Comparison of ENCODE assay signal across 9 cellular contexts in genomic region chr9:134375430-134376385, GRCh38. TPM values are rescaled to one million over a fixed set of nuclear protein-coding genes. Genes with fewer than 3 reads are reported as not detected.
A peak's percentile ranks its signal among the peaks of the same experiment; 100 is the strongest.
DNase-seq lines count a peak whose midpoint lies in the region; ATAC-seq, FAIRE-seq and TF ChIP-seq lines count a peak whose summit lies in the region.
"Had no signal": no experiment of that assay in that cellular context is flagged by ENCODE, and none has a peak within 500 bp of the region (broad histone marks: within the 10 kb centered on the region; RNA-seq: fewer than 3 reads in every experiment).

No MANE protein-coding gene starts in this region.

- H3K27me3 ChIP-seq in mammary epithelial cell (ENCODE audit: insufficient read depth, low read length) = no peaks in the 10 kb centered on the region
- no peaks in the 10 kb centered on the region for H3K27me3 ChIP-seq in keratinocyte (ENCODE audit: control insufficient read depth, extremely low read depth, insufficient read depth, low read length)
- no peaks in the 10 kb centered on the region for H3K27me3 ChIP-seq in skeletal muscle tissue (ENCODE audit: control insufficient read depth in 3 of 3, insufficient read depth in 3 of 3, low read length in 3 of 3)

- in situ Hi-C loops in mammary epithelial cell (cut with MboI; ENCODE audit: low sequenced_read_pairs in 2 of 2) = no loop called here

- H3K9me3 ChIP-seq in mammary epithelial cell (replicated peaks; ENCODE audit: insufficient read depth, low read length) = no peaks in the 10 kb centered on the region
- H3K9me3 ChIP-seq in keratinocyte (ENCODE audit: control insufficient read depth, low read depth, low read length) = no peaks in the 10 kb centered on the region
- no peaks in the 10 kb centered on the region for H3K9me3 ChIP-seq in skeletal muscle tissue (ENCODE audit: control insufficient read depth in 3 of 3, low read length in 3 of 3)

- 21% methylated on average over 19 of the region's 38 CpGs for WGBS in mammary epithelial cell (ENCODE audit: low coverage, missing lambda C conversion rate)

- no peak for TF ChIP-seq POLR2A in H54 (IDR thresholded peaks at IDR 0.05; ENCODE audit: low read depth, low read length)

- H3K4me3 ChIP-seq in mammary epithelial cell (replicated peaks in 1 of 3; ENCODE audit: insufficient read depth in 1 of 3, low read depth in 2 of 3, low read length in 3 of 3) = no peak overlapping the region
- peak overlapping the region in 1 of 3 experiments; percentile 38 for H3K4me3 ChIP-seq in keratinocyte (ENCODE audit: control insufficient read depth in 2 of 3, extremely low read depth in 1 of 3, insufficient read depth in 2 of 3, low read depth in 1 of 3, low read length in 3 of 3)
- H3K4me3 ChIP-seq in skeletal muscle tissue (ENCODE audit: low read length in 3 of 3) = peak overlapping the region; percentile 50 to 68 (median 59)

- H3K36me3 ChIP-seq in mammary epithelial cell (ENCODE audit: insufficient read depth, low read length) (no peaks in the 10 kb centered on the region), keratinocyte (ENCODE audit: control insufficient read depth in 2 of 2, extremely low read depth in 1 of 2, insufficient read depth in 2 of 2, low read length in 2 of 2) (no peaks in the 10 kb centered on the region), skeletal muscle tissue (ENCODE audit: control insufficient read depth in 3 of 3, insufficient read depth in 3 of 3, low read length in 3 of 3) (no peaks in the 10 kb centered on the region)

- FAIRE-seq in keratinocyte (lab: Jason Lieb, UNC) = no peak
- no peak for FAIRE-seq in H54 (lab: Jason Lieb, UNC)

- H3K27ac ChIP-seq in mammary epithelial cell (ENCODE audit: insufficient read depth, low read depth, low read length) (peak overlapping the region; percentile 31), keratinocyte (ENCODE audit: control insufficient read depth, insufficient read depth, low read length) (peak overlapping the region; percentile 74), skeletal muscle tissue (ENCODE audit: low read depth, low read length) (peak overlapping the region; percentile 97)

- no peak for TF ChIP-seq CTCF in mammary epithelial cell (conservative IDR thresholded peaks at IDR 0.05 in 1 of 2, IDR thresholded peaks at IDR 0.05 in 1 of 2; ENCODE audit: extremely low read depth in 1 of 2, insufficient read depth in 1 of 2, low read depth in 1 of 2, low read length in 2 of 2)
- TF ChIP-seq CTCF in keratinocyte (optimal IDR thresholded peaks at IDR 0.05 in 1 of 3, IDR thresholded peaks at IDR 0.05 in 1 of 3, conservative IDR thresholded peaks at IDR 0.05 in 1 of 3; ENCODE audit: extremely low read depth in 1 of 3, insufficient read depth in 2 of 3, low read length in 3 of 3) = no peak

- H3K9me1 ChIP-seq in keratinocyte (ENCODE audit: control insufficient read depth, extremely low read depth, insufficient read depth, low read length) = no peaks in the 10 kb centered on the region

- no TSS peak for BruUV-seq in mammary epithelial cell (replicated peaks; lab: Mats Ljungman, UMichigan)

- ATAC-seq in HG02623 (IDR thresholded peaks at IDR 0.05; ENCODE audit: unreplicated experiment) = no peak
- ATAC-seq: left colon had no signal

- dilution Hi-C loops in mammary epithelial cell (cut with HindIII; ENCODE audit: low sequenced_read_pairs) = no loop called here
- dilution Hi-C loops in keratinocyte (cut with MboI; ENCODE audit: extremely low pct_ligation_motif_present, low sequenced_read_pairs) = no loop called here

- H3K9ac ChIP-seq in mammary epithelial cell (ENCODE audit: insufficient read depth, low read length) (peak overlapping the region; percentile 17), keratinocyte (ENCODE audit: control insufficient read depth, extremely low read depth, insufficient read depth, low read length) (peak overlapping the region; percentile 70), skeletal muscle tissue (ENCODE audit: low read depth in 1 of 3, low read length in 3 of 3) (peak overlapping the region; percentile 79 to 98 (median 92))

- H3K79me2 ChIP-seq in mammary epithelial cell (ENCODE audit: insufficient read depth, low read length) = peaks cover 96% of the 10 kb centered on the region
- peaks cover 74% of the 10 kb centered on the region for H3K79me2 ChIP-seq in keratinocyte (ENCODE audit: control insufficient read depth, insufficient read depth, low read length)

- DNase-seq in HT-29 (ENCODE audit: low spot score) (peak; percentile 37), mammary epithelial cell (no peak), keratinocyte (ENCODE audit: low read depth, low spot score) (no peak), COR-L47 (lab: John Stamatoyannopoulos, UW) (no peak), H54 (ENCODE audit: insufficient read length, low spot score) (no peak)
- no peak for DNase-seq in stimulated activated naive CD4-positive, alpha-beta T cell treated with Interleukin-2 at 50 U/mL for 16 hours (lab: John Stamatoyannopoulos, UW)

- H3K4me1 ChIP-seq in mammary epithelial cell (ENCODE audit: insufficient read depth, low read length) = peaks cover 93% of the 10 kb centered on the region
- peaks cover 97% of the 10 kb centered on the region for H3K4me1 ChIP-seq in keratinocyte (ENCODE audit: control insufficient read depth, extremely low read depth, insufficient read depth, low read length)
- peaks cover 90 to 99% (median 98%) of the 10 kb centered on the region in 3 donors for H3K4me1 ChIP-seq in skeletal muscle tissue (ENCODE audit: control insufficient read depth in 3 of 3, insufficient read depth in 3 of 3, low read length in 3 of 3)

- H2AFZ ChIP-seq in mammary epithelial cell (ENCODE audit: low read depth, low read length) (no peak overlapping the region), keratinocyte (ENCODE audit: control insufficient read depth, low read length) (no peak overlapping the region)

- intact Hi-C loops in mammary epithelial cell (cut with micrococcal nuclease) = loop anchor here (5.0 kb wide), 1 partner anchor 67 kb away; no protein-coding TSS in a partner anchor

- no peaks in the 10 kb centered on the region for H4K20me1 ChIP-seq in mammary epithelial cell (ENCODE audit: insufficient read depth, low read length)
- no peaks in the 10 kb centered on the region for H4K20me1 ChIP-seq in keratinocyte (ENCODE audit: control insufficient read depth, extremely low read depth, insufficient read depth, low read length)

- H3K4me2 ChIP-seq in mammary epithelial cell (ENCODE audit: insufficient read depth, low read depth, low read length) (peak overlapping the region; percentile 62), keratinocyte (ENCODE audit: control insufficient read depth, extremely low read depth, insufficient read depth, low read depth, low read length) (peak overlapping the region; percentile 58)

- CTCF ChIA-PET in mammary epithelial cell (lab: Charles Lee; ENCODE audit: low non-redundant PET) = no interaction called here

RNA-seq across cellular contexts. Expression of gene RXRA, which starts 49.5 kb away (rescaled TPM):
- 63.4 and 74.4 TPM in 2 replicates for total RNA-seq in HT-29 (2014; rRNA removed; shearing (Covaris generic))
- total RNA-seq in mammary epithelial cell (10 to 100 TPM; 31.0 to 39.2 TPM), skeletal muscle tissue (11.5 TPM)
- polyA plus RNA-seq in mammary epithelial cell (25.2 TPM), keratinocyte (9.7 to 17.2 TPM (median 16.7 TPM) in 3 replicates)
- polyA minus RNA-seq in mammary epithelial cell (28.5 TPM), keratinocyte (19.2 to 55.3 TPM (median 30.6 TPM) in 3 replicates)
- polyA plus RNA-seq in keratinocyte (2011; ENCODE audit: low read depth) = 15.9 TPM
- 10.5 and 21.8 TPM in 2 replicates for polyA plus RNA-seq in keratinocyte (2011; cell fraction: cytosol; rRNA removed)
- polyA plus RNA-seq in keratinocyte (2011; cell fraction: nucleus; rRNA removed) = 19.4 and 29.5 TPM in 2 replicates
- 30.5 and 34.7 TPM in 2 replicates for polyA plus RNA-seq in keratinocyte (2012; ENCODE audit: low replicate concordance)
- 50.6 TPM for polyA minus RNA-seq in keratinocyte (2011; cell fraction: cytosol; rRNA and poly(A)+ RNA removed)
- polyA minus RNA-seq in keratinocyte (2011; cell fraction: nucleus; rRNA and poly(A)+ RNA removed) = 26.7 and 27.5 TPM in 2 replicates

Comparison
In these comparisons a context has a peak if more than half of its experiments do, and no peak if none do; other contexts are left out.
1. H3K27ac ChIP-seq: peak in every context shown above with its lines; median percentile 97 in skeletal muscle tissue; 74 in keratinocyte; 31 in mammary epithelial cell.
2. H3K4me3 ChIP-seq: peak in skeletal muscle tissue (3 of 3); none in mammary epithelial cell (0 of 3).
3. H3K9ac ChIP-seq: peak in every context shown above with its lines; median percentile 92 in skeletal muscle tissue; 70 in keratinocyte; 17 in mammary epithelial cell.